ENCODE assay signal across 1 cellular context in genomic region chr13:51420681-51421476, GRCh38.
TF ChIP-seq lines count a peak whose summit lies in the region.

No MANE protein-coding gene starts in this region.

TF ChIP-seq in H1, 55 proteins besides CTCF, POLR2A, EP300 and RAD21:
- no peak for TF ChIP-seq CREB1 (IDR thresholded peaks at IDR 0.05)
- no peak for TF ChIP-seq EZH2 (IDR thresholded peaks at IDR 0.05; ENCODE audit: low read depth, low read length, severe bottlenecking)
- TF ChIP-seq PHF8 (conservative IDR thresholded peaks at IDR 0.05; ENCODE audit: low read depth, low read length): no peak
- no peak for TF ChIP-seq NRF1 (IDR thresholded peaks at IDR 0.05; ENCODE audit: low read depth, low read length)
- TF ChIP-seq KDM5A (IDR thresholded peaks at IDR 0.05; ENCODE audit: low read length): no peak
- no peak for TF ChIP-seq FOSL1 (IDR thresholded peaks at IDR 0.05; ENCODE audit: insufficient read depth, low read depth, low read length)
- no peak for TF ChIP-seq CBX5 (IDR thresholded peaks at IDR 0.05; ENCODE audit: low read depth, low read length)
- no peak for TF ChIP-seq BACH1 (IDR thresholded peaks at IDR 0.05; ENCODE audit: low read length)
- no peak for TF ChIP-seq TEAD4 (IDR thresholded peaks at IDR 0.05; ENCODE audit: low read depth, low read length)
- no peak for TF ChIP-seq CBX8 (IDR thresholded peaks at IDR 0.05; ENCODE audit: borderline replicate concordance, low read depth, low read length)
- TF ChIP-seq MAFK (IDR thresholded peaks at IDR 0.05; ENCODE audit: low read depth, low read length): no peak
- TF ChIP-seq JUN (IDR thresholded peaks at IDR 0.05; ENCODE audit: low read depth, low read length): no peak
- TF ChIP-seq CEBPB (IDR thresholded peaks at IDR 0.05; ENCODE audit: low read depth, low read length): no peak
- TF ChIP-seq HDAC6 (IDR thresholded peaks at IDR 0.05; ENCODE audit: low read depth, low read length): no peak
- TF ChIP-seq SRF (IDR thresholded peaks at IDR 0.05; ENCODE audit: low read depth, low read length): no peak
- TF ChIP-seq ATF3 (IDR thresholded peaks at IDR 0.05; ENCODE audit: insufficient read depth, low read depth, low read length): no peak
- TF ChIP-seq JUND (IDR thresholded peaks at IDR 0.05; ENCODE audit: low read length): no peak
- TF ChIP-seq, protein P1, sequence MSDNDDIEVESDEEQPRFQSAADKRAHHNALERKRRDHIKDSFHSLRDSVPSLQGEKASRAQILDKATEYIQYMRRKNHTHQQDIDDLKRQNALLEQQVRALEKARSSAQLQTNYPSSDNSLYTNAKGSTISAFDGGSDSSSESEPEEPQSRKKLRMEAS (IDR thresholded peaks at IDR 0.05): no peak
- TF ChIP-seq RXRA (IDR thresholded peaks at IDR 0.05; ENCODE audit: insufficient read depth, low read depth, low read length): no peak
